In the genomic region with DNA sequence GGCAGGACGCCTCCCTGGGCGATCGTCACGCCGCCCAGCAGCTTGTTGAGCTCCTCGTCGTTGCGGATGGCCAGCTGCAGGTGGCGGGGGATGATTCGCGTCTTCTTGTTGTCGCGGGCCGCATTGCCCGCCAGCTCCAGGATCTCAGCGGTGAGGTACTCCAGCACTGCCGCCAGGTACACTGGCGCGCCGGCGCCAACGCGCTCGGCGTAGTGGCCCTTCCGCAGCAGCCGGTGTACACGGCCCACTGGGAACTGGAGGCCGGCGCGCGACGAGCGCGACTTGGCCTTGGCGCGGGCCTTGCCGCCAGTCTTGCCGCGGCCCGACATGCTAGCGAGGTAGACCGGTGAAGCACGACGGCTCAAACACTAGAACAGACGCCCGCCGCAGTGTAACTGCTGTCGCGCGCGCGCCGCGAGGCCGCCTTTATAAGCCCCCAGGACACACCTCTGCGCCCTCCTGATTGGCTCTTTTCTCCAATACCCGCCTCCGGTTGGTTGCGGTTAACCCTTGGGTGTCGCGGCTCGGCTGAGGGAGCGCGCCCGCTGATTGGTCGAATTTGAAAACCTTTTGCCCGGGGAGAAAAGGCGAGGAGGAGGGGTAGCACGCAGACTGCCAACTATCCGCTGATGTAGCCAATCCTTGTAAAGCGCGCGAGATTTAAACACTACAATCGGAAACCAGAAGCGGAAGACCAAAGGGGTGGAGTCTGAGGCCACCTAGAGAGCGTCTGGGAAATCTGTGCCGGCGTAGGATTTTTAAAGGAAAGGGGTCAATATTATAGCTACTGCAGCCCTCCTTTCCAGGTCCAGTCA, we compare ENCODE assay signal across 1 cellular context.
A peak's percentile ranks its signal among the peaks of the same experiment; 100 is the strongest.
TF ChIP-seq lines count a peak whose summit lies in the region.

No MANE protein-coding gene starts in this region.

TF ChIP-seq in K562, 482 proteins besides CTCF, POLR2A, EP300 and RAD21 (continued from another document and continues in another):
- TF ChIP-seq, protein P1, sequence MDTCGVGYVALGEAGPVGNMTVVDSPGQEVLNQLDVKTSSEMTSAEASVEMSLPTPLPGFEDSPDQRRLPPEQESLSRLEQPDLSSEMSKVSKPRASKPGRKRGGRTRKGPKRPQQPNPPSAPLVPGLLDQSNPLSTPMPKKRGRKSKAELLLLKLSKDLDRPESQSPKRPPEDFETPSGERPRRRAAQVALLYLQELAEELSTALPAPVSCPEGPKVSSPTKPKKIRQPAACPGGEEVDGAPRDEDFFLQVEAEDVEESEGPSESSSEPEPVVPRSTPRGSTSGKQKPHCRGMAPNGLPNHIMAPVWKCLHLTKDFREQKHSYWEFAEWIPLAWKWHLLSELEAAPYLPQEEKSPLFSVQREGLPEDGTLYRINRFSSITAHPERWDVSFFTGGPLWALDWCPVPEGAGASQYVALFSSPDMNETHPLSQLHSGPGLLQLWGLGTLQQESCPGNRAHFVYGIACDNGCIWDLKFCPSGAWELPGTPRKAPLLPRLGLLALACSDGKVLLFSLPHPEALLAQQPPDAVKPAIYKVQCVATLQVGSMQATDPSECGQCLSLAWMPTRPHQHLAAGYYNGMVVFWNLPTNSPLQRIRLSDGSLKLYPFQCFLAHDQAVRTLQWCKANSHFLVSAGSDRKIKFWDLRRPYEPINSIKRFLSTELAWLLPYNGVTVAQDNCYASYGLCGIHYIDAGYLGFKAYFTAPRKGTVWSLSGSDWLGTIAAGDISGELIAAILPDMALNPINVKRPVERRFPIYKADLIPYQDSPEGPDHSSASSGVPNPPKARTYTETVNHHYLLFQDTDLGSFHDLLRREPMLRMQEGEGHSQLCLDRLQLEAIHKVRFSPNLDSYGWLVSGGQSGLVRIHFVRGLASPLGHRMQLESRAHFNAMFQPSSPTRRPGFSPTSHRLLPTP (IDR thresholded peaks at IDR 0.05; ENCODE audit: borderline replicate concordance, extremely low read depth, insufficient read length): no peak
- TF ChIP-seq, protein P2, sequence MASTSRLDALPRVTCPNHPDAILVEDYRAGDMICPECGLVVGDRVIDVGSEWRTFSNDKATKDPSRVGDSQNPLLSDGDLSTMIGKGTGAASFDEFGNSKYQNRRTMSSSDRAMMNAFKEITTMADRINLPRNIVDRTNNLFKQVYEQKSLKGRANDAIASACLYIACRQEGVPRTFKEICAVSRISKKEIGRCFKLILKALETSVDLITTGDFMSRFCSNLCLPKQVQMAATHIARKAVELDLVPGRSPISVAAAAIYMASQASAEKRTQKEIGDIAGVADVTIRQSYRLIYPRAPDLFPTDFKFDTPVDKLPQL (IDR thresholded peaks at IDR 0.05; ENCODE audit: extremely low read depth, insufficient read length): peak; percentile 96
- TF ChIP-seq SIN3A (IDR thresholded peaks at IDR 0.05; ENCODE audit: borderline replicate concordance in 2 of 2, control insufficient read depth in 1 of 2, low read depth in 2 of 2, low read length in 2 of 2) (peak; percentile 83 to 95; a peak in 3 of 4 replicates), MEF2D (tag; conservative IDR thresholded peaks at IDR 0.05; ENCODE audit: low read depth) (no peak), PHF8 (IDR thresholded peaks at IDR 0.05; ENCODE audit: borderline replicate concordance, low read length) (peak; percentile 90), PHF21A (IDR thresholded peaks at IDR 0.05; ENCODE audit: borderline replicate concordance, low read depth) (peak; percentile 91; the same call in 1 of the 2 replicates), HIVEP1 (CRISPR knock-in tag; IDR thresholded peaks at IDR 0.05) (no peak), HDAC8 (tag; IDR thresholded peaks at IDR 0.05) (peak; percentile 57; the same call in 1 of the 2 replicates), ZNF561 (CRISPR knock-in tag; conservative IDR thresholded peaks at IDR 0.05) (no peak), CREM (IDR thresholded peaks at IDR 0.05; ENCODE audit: low read depth) (peak; percentile 45; the same call in 1 of the 2 replicates), ATF1 (CRISPR knock-in tag; IDR thresholded peaks at IDR 0.05) (no peak), ATF1 (tag; IDR thresholded peaks at IDR 0.05) (peak; percentile 90), ZNF780A (CRISPR knock-in tag; IDR thresholded peaks at IDR 0.05) (no peak), HMGN3 (IDR thresholded peaks at IDR 0.05; ENCODE audit: borderline replicate concordance, extremely low read depth, insufficient read length, low read depth, low read length) (peak; percentile 95), GTF2F1 (IDR thresholded peaks at IDR 0.05; ENCODE audit: low read depth, low read length) (peak; percentile 99), ZNF436 (CRISPR knock-in tag; IDR thresholded peaks at IDR 0.05) (no peak), SMAD3 (CRISPR knock-in tag; conservative IDR thresholded peaks at IDR 0.05) (no peak), ZNF408 (CRISPR knock-in tag; IDR thresholded peaks at IDR 0.05; ENCODE audit: low read depth) (no peak), NR2C1 (IDR thresholded peaks at IDR 0.05) (0 out of 2 replicates have a peak, but pooled peaks have one; percentile 35), NR2C1 (tag; IDR thresholded peaks at IDR 0.05) (no peak), MXI1 (IDR thresholded peaks at IDR 0.05; ENCODE audit: low read depth, low read length) (no peak), BMI1 (IDR thresholded peaks at IDR 0.05; ENCODE audit: low read length) (no peak), ZHX1 (conservative IDR thresholded peaks at IDR 0.05; ENCODE audit: low read length) (no peak), HDAC3 (IDR thresholded peaks at IDR 0.05; ENCODE audit: borderline replicate concordance, partially characterized antibody) (no peak), ZNF263 (CRISPR knock-in tag; IDR thresholded peaks at IDR 0.05; ENCODE audit: borderline replicate concordance) (peak; percentile 63; the same call in 1 of the 2 replicates), SNRNP70 (optimal IDR thresholded peaks at IDR 0.05; ENCODE audit: low read depth, low read length) (no peak), ETV6 (IDR thresholded peaks at IDR 0.05; ENCODE audit: borderline replicate concordance in 1 of 2, low read depth in 2 of 2, low read length in 1 of 2) (0 out of 4 replicates have a peak, but pooled peaks of 1 of the 2 experiments have one; percentile 22), ETV6 (CRISPR knock-in tag; IDR thresholded peaks at IDR 0.05; ENCODE audit: borderline replicate concordance) (peak; percentile 71; the same call in 1 of the 2 replicates), ZNF282 (CRISPR knock-in tag; IDR thresholded peaks at IDR 0.05) (0 out of 2 replicates have a peak, but pooled peaks have one; percentile 82), SMAD2 (IDR thresholded peaks at IDR 0.05; ENCODE audit: low read depth, low read length) (no peak), U2AF2 (optimal IDR thresholded peaks at IDR 0.05; ENCODE audit: low read depth, low read length) (no peak), TBL1XR1 (IDR thresholded peaks at IDR 0.05; ENCODE audit: low read length in 2 of 2) (peak; percentile 21 to 77; a peak in 3 of 4 replicates), LCOR (CRISPR knock-in tag; IDR thresholded peaks at IDR 0.05) (peak; percentile 97), KHSRP (IDR thresholded peaks at IDR 0.05) (no peak), SRSF1 (IDR thresholded peaks at IDR 0.05; ENCODE audit: low read depth, low read length) (peak; percentile 63; the same call in 1 of the 2 replicates), MXD1 (CRISPR knock-in tag; IDR thresholded peaks at IDR 0.05; ENCODE audit: borderline replicate concordance, poor library complexity, severe bottlenecking) (peak; percentile 4), CSDE1 (IDR thresholded peaks at IDR 0.05) (peak in 1 of 2 experiments; percentile 53; a peak in 1 of 4 replicates), DPF2 (IDR thresholded peaks at IDR 0.05) (no peak), ZNF280B (CRISPR knock-in tag; IDR thresholded peaks at IDR 0.05) (no peak), PCBP1 (IDR thresholded peaks at IDR 0.05; ENCODE audit: low read depth, low read length, poor library complexity, severe bottlenecking) (peak; percentile 96), JUND (IDR thresholded peaks at IDR 0.05; ENCODE audit: borderline replicate concordance, low read depth, low read length) (peak; percentile 3; the same call in 1 of the 2 replicates), JUND (tag; IDR thresholded peaks at IDR 0.05; ENCODE audit: borderline replicate concordance, low read depth, low read length) (no peak; the same call in 2 of the 3 replicates)
- TF ChIP-seq, protein P3, sequence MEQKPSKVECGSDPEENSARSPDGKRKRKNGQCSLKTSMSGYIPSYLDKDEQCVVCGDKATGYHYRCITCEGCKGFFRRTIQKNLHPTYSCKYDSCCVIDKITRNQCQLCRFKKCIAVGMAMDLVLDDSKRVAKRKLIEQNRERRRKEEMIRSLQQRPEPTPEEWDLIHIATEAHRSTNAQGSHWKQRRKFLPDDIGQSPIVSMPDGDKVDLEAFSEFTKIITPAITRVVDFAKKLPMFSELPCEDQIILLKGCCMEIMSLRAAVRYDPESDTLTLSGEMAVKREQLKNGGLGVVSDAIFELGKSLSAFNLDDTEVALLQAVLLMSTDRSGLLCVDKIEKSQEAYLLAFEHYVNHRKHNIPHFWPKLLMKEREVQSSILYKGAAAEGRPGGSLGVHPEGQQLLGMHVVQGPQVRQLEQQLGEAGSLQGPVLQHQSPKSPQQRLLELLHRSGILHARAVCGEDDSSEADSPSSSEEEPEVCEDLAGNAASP (IDR thresholded peaks at IDR 0.05): no peak
- TF ChIP-seq, protein P4, sequence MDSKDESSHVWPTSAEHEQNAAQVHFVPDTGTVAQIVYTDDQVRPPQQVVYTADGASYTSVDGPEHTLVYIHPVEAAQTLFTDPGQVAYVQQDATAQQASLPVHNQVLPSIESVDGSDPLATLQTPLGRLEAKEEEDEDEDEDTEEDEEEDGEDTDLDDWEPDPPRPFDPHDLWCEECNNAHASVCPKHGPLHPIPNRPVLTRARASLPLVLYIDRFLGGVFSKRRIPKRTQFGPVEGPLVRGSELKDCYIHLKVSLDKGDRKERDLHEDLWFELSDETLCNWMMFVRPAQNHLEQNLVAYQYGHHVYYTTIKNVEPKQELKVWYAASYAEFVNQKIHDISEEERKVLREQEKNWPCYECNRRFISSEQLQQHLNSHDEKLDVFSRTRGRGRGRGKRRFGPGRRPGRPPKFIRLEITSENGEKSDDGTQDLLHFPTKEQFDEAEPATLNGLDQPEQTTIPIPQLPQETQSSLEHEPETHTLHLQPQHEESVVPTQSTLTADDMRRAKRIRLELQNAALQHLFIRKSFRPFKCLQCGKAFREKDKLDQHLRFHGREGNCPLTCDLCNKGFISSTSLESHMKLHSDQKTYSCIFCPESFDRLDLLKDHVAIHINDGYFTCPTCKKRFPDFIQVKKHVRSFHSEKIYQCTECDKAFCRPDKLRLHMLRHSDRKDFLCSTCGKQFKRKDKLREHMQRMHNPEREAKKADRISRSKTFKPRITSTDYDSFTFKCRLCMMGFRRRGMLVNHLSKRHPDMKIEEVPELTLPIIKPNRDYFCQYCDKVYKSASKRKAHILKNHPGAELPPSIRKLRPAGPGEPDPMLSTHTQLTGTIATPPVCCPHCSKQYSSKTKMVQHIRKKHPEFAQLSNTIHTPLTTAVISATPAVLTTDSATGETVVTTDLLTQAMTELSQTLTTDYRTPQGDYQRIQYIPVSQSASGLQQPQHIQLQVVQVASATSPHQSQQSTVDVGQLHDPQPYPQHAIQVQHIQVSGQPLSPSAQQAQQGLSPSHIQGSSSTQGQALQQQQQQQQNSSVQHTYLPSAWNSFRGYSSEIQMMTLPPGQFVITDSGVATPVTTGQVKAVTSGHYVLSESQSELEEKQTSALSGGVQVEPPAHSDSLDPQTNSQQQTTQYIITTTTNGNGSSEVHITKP (IDR thresholded peaks at IDR 0.05; ENCODE audit: partially characterized antibody): no peak
- TF ChIP-seq, protein P5, sequence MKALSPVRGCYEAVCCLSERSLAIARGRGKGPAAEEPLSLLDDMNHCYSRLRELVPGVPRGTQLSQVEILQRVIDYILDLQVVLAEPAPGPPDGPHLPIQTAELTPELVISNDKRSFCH (CRISPR knock-in tag; IDR thresholded peaks at IDR 0.05): no peak
- TF ChIP-seq, protein P5 (tag; IDR thresholded peaks at IDR 0.05): peak; percentile 86
- TF ChIP-seq, protein P6, sequence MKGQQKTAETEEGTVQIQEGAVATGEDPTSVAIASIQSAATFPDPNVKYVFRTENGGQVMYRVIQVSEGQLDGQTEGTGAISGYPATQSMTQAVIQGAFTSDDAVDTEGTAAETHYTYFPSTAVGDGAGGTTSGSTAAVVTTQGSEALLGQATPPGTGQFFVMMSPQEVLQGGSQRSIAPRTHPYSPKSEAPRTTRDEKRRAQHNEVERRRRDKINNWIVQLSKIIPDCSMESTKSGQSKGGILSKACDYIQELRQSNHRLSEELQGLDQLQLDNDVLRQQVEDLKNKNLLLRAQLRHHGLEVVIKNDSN (CRISPR knock-in tag; IDR thresholded peaks at IDR 0.05): no peak; the same call in 1 of the 2 replicates
